ENCODE assay signal across 29 cellular contexts in genomic region chr12:27340971-27341370, GRCh38. TPM values are rescaled to one million over a fixed set of nuclear protein-coding genes. Genes with fewer than 3 reads are reported as not detected.
"Had no signal": no experiment of that assay in that cellular context is flagged by ENCODE, and none has a peak within 500 bp of the region (broad histone marks: within the 10 kb centered on the region; RNA-seq: fewer than 3 reads in every experiment).

No MANE protein-coding gene starts in this region.

- DNase-seq: activated CD4-positive, alpha-beta T cell treated with anti-CD3 and anti-CD28 coated beads for 36 hours; activated CD4-positive, alpha-beta T cell treated with anti-CD3 and anti-CD28 coated beads, Interleukin-2, amount 50 U/mL, for 4 hours; activated CD4-positive, CD25-positive, alpha-beta regulatory T cell; activated CD8-positive, alpha-beta memory T cell treated with anti-CD3 and anti-CD28 coated beads for 24 hours; activated gamma-delta T cell; activated naive CD4-positive, alpha-beta T cell treated with anti-CD3 and anti-CD28 coated beads, Interleukin-2, amount 10 ng/mL, durations not matched to agents 7 days and 5 days; amniotic stem cell; dermis blood vessel endothelial cell; effector CD4-positive, alpha-beta T cell; hippocampal formation; kidney; naive thymus-derived CD8-positive, alpha-beta T cell; nucleus accumbens; pancreas; psoas muscle; stimulated activated CD4-positive, alpha-beta T cell treated with anti-CD3 and anti-CD28 coated beads, Interleukin-1b, Interleukin-23, amount 100 ng/mL, for 48 hours; stimulated activated CD4-positive, alpha-beta T cell treated with anti-CD3 and anti-CD28 coated beads, Interleukin-4, amount 100 ng/mL, for 4 hours; stimulated activated CD8-positive, alpha-beta memory T cell treated with anti-CD3 and anti-CD28 coated beads, Interleukin-4, amount 100 ng/mL, for 48 hours; stimulated activated naive CD8-positive, alpha-beta T cell treated with anti-CD3 and anti-CD28 coated beads, Interleukin-15, amount 100 ng/mL, for 72 hours; substantia nigra; uterus had no signal

- H3K36me3 Mint-ChIP-seq: activated naive CD4-positive, alpha-beta T cell treated with anti-CD3 and anti-CD28 coated beads, Interleukin-2, amount 10 ng/mL, durations not matched to agents 7 days and 5 days; memory B cell; naive thymus-derived CD8-positive, alpha-beta T cell; stimulated activated memory B cell treated with anti-CD40 and anti-IgM and Interleukin-4, amounts not matched to agents 10 μg/mL and 1 μg/mL and 100 μg/mL, for 72 hours had no signal

- H3K4me3 ChIP-seq: gastroesophageal sphincter, pancreas, psoas muscle, smooth muscle cell, uterus had no signal

- H3K4me1 Mint-ChIP-seq: activated naive CD4-positive, alpha-beta T cell treated with anti-CD3 and anti-CD28 coated beads, Interleukin-2, amount 10 ng/mL, durations not matched to agents 7 days and 5 days; memory B cell; naive thymus-derived CD8-positive, alpha-beta T cell had no signal

- H3K9me3 ChIP-seq: gastroesophageal sphincter, pancreas, psoas muscle, uterus had no signal

- H3K36me3 ChIP-seq: gastroesophageal sphincter, pancreas, uterus had no signal

- H3K27me3 Mint-ChIP-seq: memory B cell; stimulated activated memory B cell treated with anti-CD40 and anti-IgM and Interleukin-4, amounts not matched to agents 10 μg/mL and 1 μg/mL and 100 μg/mL, for 72 hours had no signal

- H3K4me1 ChIP-seq: gastroesophageal sphincter, psoas muscle, uterus had no signal

- FAIRE-seq: colon, kidney, pancreas had no signal

- ATAC-seq: activated CD4-positive, alpha-beta T cell treated with anti-CD3 and anti-CD28 coated beads for 36 hours; gastroesophageal sphincter; naive thymus-derived CD8-positive, alpha-beta T cell; pancreas; psoas muscle; stimulated activated memory B cell treated with anti-CD40 and anti-IgM and Interleukin-4, amounts not matched to agents 10 μg/mL and 1 μg/mL and 100 μg/mL, for 72 hours; stimulated activated naive CD8-positive, alpha-beta T cell treated with anti-CD3 and anti-CD28 coated beads, Interleukin-15, amount 100 ng/mL, for 72 hours had no signal

- H3K4me3 Mint-ChIP-seq: activated CD4-positive, alpha-beta T cell treated with anti-CD3 and anti-CD28 coated beads for 36 hours; activated naive CD4-positive, alpha-beta T cell treated with anti-CD3 and anti-CD28 coated beads, Interleukin-2, amount 10 ng/mL, durations not matched to agents 7 days and 5 days; memory B cell; naive thymus-derived CD8-positive, alpha-beta T cell; neural crest cell; stimulated activated memory B cell treated with anti-CD40 and anti-IgM and Interleukin-4, amounts not matched to agents 10 μg/mL and 1 μg/mL and 100 μg/mL, for 72 hours; stimulated activated naive CD8-positive, alpha-beta T cell treated with anti-CD3 and anti-CD28 coated beads, Interleukin-15, amount 100 ng/mL, for 72 hours; T-helper 2 cell treated with Interferon-gamma antibody and Interleukin-4, amounts not matched to agents 5 μg/mL and 100 μg/mL, for 36 hours; type B pancreatic cell had no signal

- H3K27ac ChIP-seq: gastroesophageal sphincter, pancreas, psoas muscle, uterus had no signal

- H3K4me2 ChIP-seq: smooth muscle cell had no signal

- H3K9me3 Mint-ChIP-seq: activated naive CD4-positive, alpha-beta T cell treated with anti-CD3 and anti-CD28 coated beads, Interleukin-2, amount 10 ng/mL, durations not matched to agents 7 days and 5 days; memory B cell; naive thymus-derived CD8-positive, alpha-beta T cell; neural crest cell; stimulated activated memory B cell treated with anti-CD40 and anti-IgM and Interleukin-4, amounts not matched to agents 10 μg/mL and 1 μg/mL and 100 μg/mL, for 72 hours; stimulated activated naive CD8-positive, alpha-beta T cell treated with anti-CD3 and anti-CD28 coated beads, Interleukin-15, amount 100 ng/mL, for 72 hours; T-helper 2 cell treated with Interferon-gamma antibody and Interleukin-4, amounts not matched to agents 5 μg/mL and 100 μg/mL, for 36 hours had no signal

- H3K27me3 ChIP-seq: gastroesophageal sphincter, pancreas, uterus had no signal

RNA-seq across cellular contexts. Expression of gene BMAL2, which starts 8.3 kb away (rescaled TPM):
- total RNA-seq: naive thymus-derived CD8-positive, alpha-beta T cell had no signal
- polyA plus RNA-seq: naive thymus-derived CD8-positive, alpha-beta T cell had no signal
